ENCODE assay signal across 14 cellular contexts in genomic region chr7:76071316-76072242, GRCh38. TPM values are rescaled to one million over a fixed set of nuclear protein-coding genes. Genes with fewer than 3 reads are reported as not detected.
A peak's percentile ranks its signal among the peaks of the same experiment; 100 is the strongest.
DNase-seq lines count a peak whose midpoint lies in the region; TF ChIP-seq lines count a peak whose summit lies in the region.
"Had no signal": no experiment of that assay in that cellular context is flagged by ENCODE, and none has a peak within 500 bp of the region (broad histone marks: within the 10 kb centered on the region; RNA-seq: fewer than 3 reads in every experiment).

No MANE protein-coding gene starts in this region.

- DNase-seq in SK-N-MC (ENCODE audit: low read depth, low spot score) = no peak
- peak; percentile 64 for DNase-seq in fibroblast of the aortic adventitia (ENCODE audit: low read depth)
- no peak for DNase-seq in mesothelial cell of epicardium (ENCODE audit: low spot score in 2 of 2, unreplicated experiment in 2 of 2)
- peak; percentile 43 for DNase-seq in testis
- no peak for DNase-seq in HAP-1 (ENCODE audit: low spot score in 2 of 2)
- DNase-seq in mesenteric fat pad (ENCODE audit: low spot score) = no peak
- no peak for DNase-seq in NCI-H510A treated with DMSO at 0.1 percent for 48 hours (lab: John Stamatoyannopoulos, UW)
- DNase-seq: activated CD4-positive, CD25-positive, alpha-beta regulatory T cell treated with anti-CD3 and anti-CD28 coated beads, Interleukin-2, amount 50 U/mL, for 72 hours; CD4-positive, alpha-beta memory T cell; hypothalamus; NCI-H446; OCI-M1 had no signal

- H3K27ac Mint-ChIP-seq in mesothelial cell of epicardium = peak overlapping the region; percentile 47
- H3K27ac Mint-ChIP-seq: activated naive CD4-positive, alpha-beta T cell treated with anti-CD3 and anti-CD28 coated beads, Interleukin-2, amount 50 U/mL, for 24 hours; CD4-positive, alpha-beta memory T cell; progenitor cell of endocrine pancreas had no signal

- WGBS in testis, 2 donors = 80 to 86% methylated on average over 21 to 47 of the region's 47 CpGs

- in situ Hi-C loops in HAP-1 (cut with MboI; ENCODE audit: low sequenced_read_pairs) = no loop called here

- no peak for TF ChIP-seq POLR2A in testis (IDR thresholded peaks at IDR 0.05)

- H3K4me1 ChIP-seq in testis = peaks cover 9% of the 10 kb centered on the region
- H3K4me1 ChIP-seq in HAP-1 = no peaks in the 10 kb centered on the region; the same call in 1 of the 2 replicates

- peaks cover 6% of the 10 kb centered on the region for H3K9me3 Mint-ChIP-seq in mesothelial cell of epicardium
- H3K9me3 Mint-ChIP-seq: activated naive CD4-positive, alpha-beta T cell treated with anti-CD3 and anti-CD28 coated beads, Interleukin-2, amount 50 U/mL, for 24 hours had no signal

- H3K27me3 Mint-ChIP-seq in mesothelial cell of epicardium (ENCODE audit: low read depth) = no peaks in the 10 kb centered on the region
- H3K27me3 Mint-ChIP-seq: activated naive CD4-positive, alpha-beta T cell treated with anti-CD3 and anti-CD28 coated beads, Interleukin-2, amount 50 U/mL, for 24 hours; CD4-positive, alpha-beta memory T cell; progenitor cell of endocrine pancreas had no signal

- H3K27me3 ChIP-seq in testis (no peaks in the 10 kb centered on the region), HAP-1 (ENCODE audit: low read depth) (no peaks in the 10 kb centered on the region)

- no peak overlapping the region for H3K4me3 ChIP-seq in SK-N-MC
- no peak overlapping the region for H3K4me3 ChIP-seq in fibroblast of the aortic adventitia (ENCODE audit: low read depth, low read length)
- H3K4me3 ChIP-seq in testis = no peak overlapping the region
- no peak overlapping the region for H3K4me3 ChIP-seq in HAP-1

- no peak overlapping the region for H3K4me3 Mint-ChIP-seq in mesothelial cell of epicardium
- H3K4me3 Mint-ChIP-seq: activated naive CD4-positive, alpha-beta T cell treated with anti-CD3 and anti-CD28 coated beads, Interleukin-2, amount 50 U/mL, for 24 hours; CD4-positive, alpha-beta memory T cell had no signal

- peak overlapping the region; percentile 73 for H3K9ac ChIP-seq in SK-N-MC (ENCODE audit: insufficient read length)

- H3K4me1 Mint-ChIP-seq in mesothelial cell of epicardium = peaks cover 3% of the 10 kb centered on the region
- H3K4me1 Mint-ChIP-seq: activated naive CD4-positive, alpha-beta T cell treated with anti-CD3 and anti-CD28 coated beads, Interleukin-2, amount 50 U/mL, for 24 hours; CD4-positive, alpha-beta memory T cell had no signal

- H3K36me3 ChIP-seq in SK-N-MC (ENCODE audit: insufficient read depth, low read length) (peaks cover 6% of the 10 kb centered on the region; the same call in 1 of the 2 replicates), testis (ENCODE audit: low read depth, missing control alignments) (no peaks in the 10 kb centered on the region), HAP-1 (replicated peaks) (peaks cover 9% of the 10 kb centered on the region)

- TF ChIP-seq CTCF in fibroblast of the aortic adventitia (IDR thresholded peaks at IDR 0.05; ENCODE audit: insufficient read depth, low read length) (no peak), mesothelial cell of epicardium (IDR thresholded peaks at IDR 0.05; ENCODE audit: unreplicated experiment) (no peak), testis (IDR thresholded peaks at IDR 0.05) (no peak)

- intact Hi-C loops in testis (cut with DNase I; ENCODE audit: low total_unique reads) = no loop called here

- no peaks in the 10 kb centered on the region for H3K9me3 ChIP-seq in SK-N-MC (ENCODE audit: low read depth, low read length)
- no peaks in the 10 kb centered on the region for H3K9me3 ChIP-seq in testis
- no peaks in the 10 kb centered on the region for H3K9me3 ChIP-seq in HAP-1

- H3K27ac ChIP-seq in SK-N-MC = peak overlapping the region; percentile 85
- H3K27ac ChIP-seq in testis = peak overlapping the region in 1 of 2 donors; percentile 77

- peaks cover 4% of the 10 kb centered on the region for H3K36me3 Mint-ChIP-seq in mesothelial cell of epicardium
- H3K36me3 Mint-ChIP-seq: activated naive CD4-positive, alpha-beta T cell treated with anti-CD3 and anti-CD28 coated beads, Interleukin-2, amount 50 U/mL, for 24 hours had no signal

RNA-seq across cellular contexts. Expression of gene MDH2, which starts 23.7 kb away (rescaled TPM):
- total RNA-seq in fibroblast of the aortic adventitia (ENCODE audit: low replicate concordance) (38.3 and 43.8 TPM in 2 replicates), mesothelial cell of epicardium (133 to 142 TPM (median 137 TPM) in 3 replicates), testis (100 to 1,000 TPM in 1 of 2 donors, 10 to 100 TPM in 1; 93.3 to 102 TPM), mesenteric fat pad (128 TPM)
- 154 TPM for polyA plus RNA-seq in testis (ENCODE audit: insufficient read depth, low read depth, low replicate concordance)

RNA-seq across cellular contexts. Expression of gene STYXL1, which starts 23.8 kb away (rescaled TPM):
- total RNA-seq in fibroblast of the aortic adventitia (ENCODE audit: low replicate concordance) (22.2 and 33.2 TPM in 2 replicates), mesothelial cell of epicardium (35.3 to 40.7 TPM (median 39.9 TPM) in 3 replicates), testis (10 to 100 TPM; 47.0 to 48.3 TPM), mesenteric fat pad (9.7 TPM)
- 122 TPM for polyA plus RNA-seq in testis (ENCODE audit: insufficient read depth, low read depth, low replicate concordance)

Comparison
In these comparisons a context has a peak if more than half of its experiments do, and no peak if none do; other contexts are left out.
1. DNase-seq: peak in fibroblast of the aortic adventitia (single experiment) and testis (single experiment); none in SK-N-MC (single experiment), mesothelial cell of epicardium (0 of 2), HAP-1 (0 of 2), mesenteric fat pad (single experiment) and NCI-H510A treated with DMSO at 0.1 percent for 48 hours (single experiment).